10 cellular contexts compared by ENCODE assay signal in genomic region chrX:19839770-19840254, GRCh38. TPM values are rescaled to one million over a fixed set of nuclear protein-coding genes. Genes with fewer than 3 reads are reported as not detected.
DNase-seq lines count a peak whose midpoint lies in the region; ATAC-seq, FAIRE-seq and TF ChIP-seq lines count a peak whose summit lies in the region.
"Had no signal": no experiment of that assay in that cellular context is flagged by ENCODE, and none has a peak within 500 bp of the region (broad histone marks: within the 10 kb centered on the region; RNA-seq: fewer than 3 reads in every experiment).

No MANE protein-coding gene starts in this region.

- no peaks in the 10 kb centered on the region for H3K79me2 ChIP-seq in K562 (ENCODE audit: control insufficient read depth, insufficient read depth, low read length)

- H3K4me2 ChIP-seq in K562 (ENCODE audit: insufficient read depth, low read length) = no peak overlapping the region
- H3K4me2 ChIP-seq: smooth muscle cell had no signal

- no peaks in the 10 kb centered on the region for H4K20me1 ChIP-seq in K562 (replicated peaks; ENCODE audit: control insufficient read depth, insufficient read depth, low read length)

- CTCF ChIA-PET in K562 (lab: Yijun Ruan, JAX; ENCODE audit: low intra/inter-chr PET ratio) = no interaction called here

- intact Hi-C loops in CD14-positive monocyte (cut with micrococcal nuclease) (loop anchor here in 1 of 2 donors (5.0 kb wide), 1 partner anchor 37 kb away; no protein-coding TSS in a partner anchor), K562 (cut with micrococcal nuclease) (no loop called here), sciatic nerve (cut with DNase I) (no loop called here)

- H3K36me3 Mint-ChIP-seq in CD14-positive monocyte = peaks cover 10 to 13% of the 10 kb centered on the region in 2 donors

- no peaks in the 10 kb centered on the region for H3K9me3 ChIP-seq in K562 (replicated peaks; ENCODE audit: control insufficient read depth, insufficient read depth, low read depth, low read length)
- H3K9me3 ChIP-seq: HAP-1 had no signal

- no peak overlapping the region for H2AFZ ChIP-seq in K562 (ENCODE audit: low read depth, low read length)

- TF ChIP-seq RAD21 in K562 (CRISPR knock-in tag; conservative IDR thresholded peaks at IDR 0.05 in 1 of 2, IDR thresholded peaks at IDR 0.05 in 1 of 2) = no peak

- no peak overlapping the region for H3K4me3 ChIP-seq in K562
- H3K4me3 ChIP-seq: HAP-1, smooth muscle cell had no signal

- H3K9me1 ChIP-seq in K562 (ENCODE audit: control insufficient read depth, insufficient read depth, low read length) = no peaks in the 10 kb centered on the region

- peaks cover 0 to 5% (median 3%) of the 10 kb centered on the region in 7 donors for H3K9me3 Mint-ChIP-seq in CD14-positive monocyte

- peak; percentile 42 for ATAC-seq in GM21717 (IDR thresholded peaks at IDR 0.05; ENCODE audit: unreplicated experiment)
- no peak for ATAC-seq in K562
- ATAC-seq in left lobe of liver = no peak
- ATAC-seq in sciatic nerve = no peak

- no peak for TF ChIP-seq EP300 in K562 (IDR thresholded peaks at IDR 0.05; ENCODE audit: low read length)

- FAIRE-seq in K562 (lab: Jason Lieb, UNC) = no peak

- no peak overlapping the region for H3K4me3 Mint-ChIP-seq in CD14-positive monocyte

- H3K27me3 ChIP-seq in K562 (ENCODE audit: control insufficient read depth in 2 of 2, insufficient read depth in 2 of 2, low read length in 2 of 2) = no peaks in the 10 kb centered on the region; a peak in 1 of 5 replicates

- H3K9ac ChIP-seq in K562 (ENCODE audit: insufficient read depth in 1 of 2, low read depth in 2 of 2, low read length in 2 of 2) = no peak overlapping the region

- H3K4me1 ChIP-seq in K562 (replicated peaks in 1 of 2; ENCODE audit: control insufficient read depth in 2 of 2, insufficient read depth in 2 of 2, low read length in 2 of 2) = no peaks in the 10 kb centered on the region; a peak in 2 of 5 replicates

- POLR2A ChIA-PET in K562 (lab: Yijun Ruan, JAX) = no interaction called here

- no peak for TF ChIP-seq POLR2A in K562 (conservative IDR thresholded peaks at IDR 0.05)

- peaks cover 56% of the 10 kb centered on the region for H3K4me1 Mint-ChIP-seq in CD14-positive monocyte

- no peaks in the 10 kb centered on the region for H3K36me3 ChIP-seq in K562 (ENCODE audit: control insufficient read depth, insufficient read depth, low read length)
- H3K36me3 ChIP-seq: HAP-1 had no signal

- in situ Hi-C loops in K562 (cut with MboI) = no loop called here

- H3K27ac Mint-ChIP-seq in CD14-positive monocyte = peak overlapping the region in 5 of 7 donors; percentile 8 to 77 (median 20)

- H3K27ac ChIP-seq in K562 (ENCODE audit: extremely low read depth, low read depth, low read length) = no peak overlapping the region

- no TSS peak for BruUV-seq in K562 (replicated peaks; lab: Mats Ljungman, UMichigan)

- DNase-seq in CD14-positive monocyte (ENCODE audit: low spot score) = no peak
- DNase-seq in NCI-H69 (lab: John Stamatoyannopoulos, UW) = peak; percentile 8
- DNase-seq in K562 (ENCODE audit: extremely low read depth in 1 of 4, low spot score in 3 of 4) = no peak
- no peak for DNase-seq in left lobe of liver (ENCODE audit: low spot score)
- no peak for DNase-seq in hypothalamus (lab: John Stamatoyannopoulos, UW)
- DNase-seq in sciatic nerve (ENCODE audit: low spot score) = no peak
- no peak for DNase-seq in T-helper 9 cell

- peaks cover 0 to 8% (median 2%) of the 10 kb centered on the region in 3 donors for H3K27me3 Mint-ChIP-seq in CD14-positive monocyte (ENCODE audit: low read depth in 3 of 3)

- 8% methylated on average over 2 of the region's 2 CpGs for WGBS in K562 (ENCODE audit: insufficient coverage, low coverage, missing lambda C conversion rate)

- no peak for TF ChIP-seq CTCF in CD14-positive monocyte (IDR thresholded peaks at IDR 0.05)
- TF ChIP-seq CTCF in K562 (IDR thresholded peaks at IDR 0.05 in 2 of 3, conservative IDR thresholded peaks at IDR 0.05 in 1 of 3; ENCODE audit: insufficient read depth in 2 of 3, low read depth in 1 of 3, low read length in 3 of 3) = no peak

TF ChIP-seq in K562, 482 proteins besides CTCF, POLR2A, EP300 and RAD21:
- peak; percentile 70 for TF ChIP-seq MEIS2 (IDR thresholded peaks at IDR 0.05; ENCODE audit: partially characterized antibody)
- TF ChIP-seq DACH1 (IDR thresholded peaks at IDR 0.05; ENCODE audit: partially characterized antibody) = no peak
- TF ChIP-seq, protein P1, sequence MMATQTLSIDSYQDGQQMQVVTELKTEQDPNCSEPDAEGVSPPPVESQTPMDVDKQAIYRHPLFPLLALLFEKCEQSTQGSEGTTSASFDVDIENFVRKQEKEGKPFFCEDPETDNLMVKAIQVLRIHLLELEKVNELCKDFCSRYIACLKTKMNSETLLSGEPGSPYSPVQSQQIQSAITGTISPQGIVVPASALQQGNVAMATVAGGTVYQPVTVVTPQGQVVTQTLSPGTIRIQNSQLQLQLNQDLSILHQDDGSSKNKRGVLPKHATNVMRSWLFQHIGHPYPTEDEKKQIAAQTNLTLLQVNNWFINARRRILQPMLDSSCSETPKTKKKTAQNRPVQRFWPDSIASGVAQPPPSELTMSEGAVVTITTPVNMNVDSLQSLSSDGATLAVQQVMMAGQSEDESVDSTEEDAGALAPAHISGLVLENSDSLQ (IDR thresholded peaks at IDR 0.05) = peak; percentile 49

RNA-seq across cellular contexts. Expression of gene SH3KBP1, which starts 47.6 kb away (rescaled TPM):
- 10 to 100 TPM; 59.3 to 87.7 TPM for polyA plus RNA-seq in CD14-positive monocyte
- total RNA-seq in K562 (2011; cell fraction: chromatin; rRNA removed; ENCODE audit: low replicate concordance) = 0.79 and 3.5 TPM in 2 replicates
- total RNA-seq in K562 (2011; cell fraction: nucleolus; rRNA removed) = 0.17 and 1.4 TPM in 2 replicates
- 0.61 and 1.6 TPM in 2 replicates for total RNA-seq in K562 (2011; cell fraction: nucleoplasm; rRNA removed)
- total RNA-seq in K562 (2014; rRNA removed) = 0.65 and 1.5 TPM in 2 replicates
- 0.80 and 1.2 TPM in 2 replicates for total RNA-seq in K562 (2014; rRNA removed; fragmentation: Illumina TruSeq; extraction: Trizol)
- 1.4 and 1.6 TPM in 2 replicates for total RNA-seq in K562 (2015; rRNA removed; fragmentation: Illumina TruSeq; extraction: Trizol)
- total RNA-seq in K562 (2021) = 1.1 and 1.5 TPM in 2 replicates
- 0.54 and 0.75 TPM in 2 replicates for polyA plus RNA-seq in K562 (2011; rRNA removed)
- 0.19 and 0.31 TPM in 2 replicates for polyA plus RNA-seq in K562 (2011; cell fraction: cytosol; rRNA removed)
- 0.49 and 0.54 TPM in 2 replicates for polyA plus RNA-seq in K562 (2011; cell fraction: nucleus; rRNA removed)
- polyA plus RNA-seq in K562 (2012) = 1.8 and 4.0 TPM in 2 replicates
- polyA plus RNA-seq in K562 (2014; fragmentation: Illumina TruSeq; extraction: Trizol) = 1.0 and 1.5 TPM in 2 replicates
- polyA plus RNA-seq in K562 (2014; fragmentation: Nextera tagmentation; extraction: Ambion mirVana) = under 1 TPM; 0.10 to 0.14 TPM
- polyA plus RNA-seq in K562 (2014; rRNA removed) = 0.91 and 1.4 TPM in 2 replicates
- polyA minus RNA-seq in K562 (2011; rRNA and poly(A)+ RNA removed) = 1.9 TPM in 2 replicates
- polyA minus RNA-seq in K562 (2011; cell fraction: cytosol; rRNA and poly(A)+ RNA removed) = 1.4 and 1.9 TPM in 2 replicates
- 0.13 and 0.67 TPM in 2 replicates for polyA minus RNA-seq in K562 (2011; cell fraction: nucleus; rRNA and poly(A)+ RNA removed)
- total RNA-seq in left lobe of liver = 8.6 TPM
- 36.3 TPM for total RNA-seq in sciatic nerve
